Comparison of ENCODE assay signal across 1 cellular context in the genomic region with DNA sequence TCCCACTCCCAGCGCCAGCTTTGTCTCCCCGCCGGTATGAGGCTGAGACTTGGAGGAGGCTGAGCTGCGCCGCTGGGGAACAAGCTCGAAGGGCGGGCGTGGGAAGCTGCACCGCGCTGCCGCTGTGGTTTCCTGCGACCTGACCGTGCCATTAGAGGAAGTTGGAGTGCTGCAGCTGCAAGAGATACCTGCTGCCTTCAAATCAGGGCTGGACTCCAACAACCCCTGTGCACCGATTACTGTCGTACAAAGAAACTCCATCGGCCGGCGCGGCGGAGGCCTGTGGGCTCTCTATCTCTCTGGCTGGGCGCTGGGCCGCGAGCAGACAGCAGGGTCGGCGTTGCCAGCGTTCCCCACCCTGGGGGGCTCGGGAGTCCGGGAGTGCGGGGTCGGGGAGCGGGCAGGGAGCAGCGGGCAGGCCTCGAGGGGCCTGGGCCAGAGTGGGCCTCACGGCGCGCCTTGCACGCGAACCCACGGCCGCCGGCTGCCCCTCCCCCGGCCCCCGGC.
A peak's percentile ranks its signal among the peaks of the same experiment; 100 is the strongest.
TF ChIP-seq lines count a peak whose summit lies in the region.

No MANE protein-coding gene starts in this region.

TF ChIP-seq in HepG2, 621 proteins besides CTCF, POLR2A, EP300 and RAD21 (continued from another document and continues in another):
- TF ChIP-seq ZNF784 (CRISPR knock-in tag; IDR thresholded peaks at IDR 0.05; ENCODE audit: borderline replicate concordance) (peak; percentile 30; the same call in 1 of the 2 replicates), POGK (CRISPR knock-in tag; conservative IDR thresholded peaks at IDR 0.05) (0 out of 2 replicates have a peak, but pooled peaks have one; percentile 1), MATR3 (CRISPR knock-in tag; IDR thresholded peaks at IDR 0.05) (no peak), ZNF18 (CRISPR knock-in tag; IDR thresholded peaks at IDR 0.05; ENCODE audit: insufficient replicate concordance) (no peak), ZNF136 (CRISPR knock-in tag; IDR thresholded peaks at IDR 0.05; ENCODE audit: low read depth) (no peak; the same call in 1 of the 2 replicates), KAT7 (CRISPR knock-in tag; IDR thresholded peaks at IDR 0.05; ENCODE audit: borderline replicate concordance) (peak; percentile 46), CAMTA2 (CRISPR knock-in tag; IDR thresholded peaks at IDR 0.05; ENCODE audit: borderline replicate concordance) (peak; percentile 58; the same call in 1 of the 2 replicates), ZNF451 (CRISPR knock-in tag; IDR thresholded peaks at IDR 0.05) (no peak), TEAD3 (CRISPR knock-in tag; optimal IDR thresholded peaks at IDR 0.05; ENCODE audit: borderline replicate concordance) (peak; percentile 44), ZNF331 (CRISPR knock-in tag; IDR thresholded peaks at IDR 0.05) (0 out of 2 replicates have a peak, but pooled peaks have one; percentile 22), ZZZ3 (CRISPR knock-in tag; IDR thresholded peaks at IDR 0.05; ENCODE audit: borderline replicate concordance) (0 out of 2 replicates have a peak, but pooled peaks have one; percentile 21), ZBTB25 (CRISPR knock-in tag; IDR thresholded peaks at IDR 0.05) (0 out of 2 replicates have a peak, but pooled peaks have one; percentile 3), ZNF616 (CRISPR knock-in tag; IDR thresholded peaks at IDR 0.05; ENCODE audit: low read depth) (0 out of 2 replicates have a peak, but pooled peaks have one; percentile 17), ZNF207 (IDR thresholded peaks at IDR 0.05; ENCODE audit: borderline replicate concordance) (no peak), NFE2L1 (CRISPR knock-in tag; IDR thresholded peaks at IDR 0.05; ENCODE audit: borderline replicate concordance) (no peak), ZNF3 (CRISPR knock-in tag; IDR thresholded peaks at IDR 0.05) (no peak), E2F1 (CRISPR knock-in tag; IDR thresholded peaks at IDR 0.05) (peak; percentile 57), ATF7-NPFF (CRISPR knock-in tag; IDR thresholded peaks at IDR 0.05; ENCODE audit: low read depth) (0 out of 2 replicates have a peak, but pooled peaks have one; percentile 9), ZFP36L1 (CRISPR knock-in tag; IDR thresholded peaks at IDR 0.05) (no peak), ZMYM4 (CRISPR knock-in tag; IDR thresholded peaks at IDR 0.05) (no peak), SMAD3 (CRISPR knock-in tag; IDR thresholded peaks at IDR 0.05) (peak; percentile 22; the same call in 1 of the 2 replicates), FOXA1 (IDR thresholded peaks at IDR 0.05) (no peak), FOXA1 (CRISPR knock-in tag; IDR thresholded peaks at IDR 0.05) (no peak), IRF1 (CRISPR knock-in tag; IDR thresholded peaks at IDR 0.05; ENCODE audit: low read depth) (0 out of 2 replicates have a peak, but pooled peaks have one; percentile 33), MAX (IDR thresholded peaks at IDR 0.05) (peak; percentile 35; the same call in 1 of the 2 replicates), GABPB1 (CRISPR knock-in tag; IDR thresholded peaks at IDR 0.05) (peak; percentile 35; the same call in 1 of the 2 replicates), YY1 (IDR thresholded peaks at IDR 0.05; ENCODE audit: insufficient read depth, insufficient replicate concordance, low read depth, low read length) (no peak), ZNF430 (CRISPR knock-in tag; IDR thresholded peaks at IDR 0.05) (no peak), ZSCAN22 (CRISPR knock-in tag; IDR thresholded peaks at IDR 0.05) (no peak), ZNF713 (CRISPR knock-in tag; IDR thresholded peaks at IDR 0.05) (0 out of 2 replicates have a peak, but pooled peaks have one; percentile 59), GLI4 (CRISPR knock-in tag; IDR thresholded peaks at IDR 0.05; ENCODE audit: borderline replicate concordance) (no peak), ZSCAN21 (CRISPR knock-in tag; IDR thresholded peaks at IDR 0.05; ENCODE audit: borderline replicate concordance) (no peak), SYNCRIP (IDR thresholded peaks at IDR 0.05; ENCODE audit: insufficient read depth, low read depth, low read length) (no peak), BCL6 (CRISPR knock-in tag; IDR thresholded peaks at IDR 0.05) (0 out of 2 replicates have a peak, but pooled peaks have one; percentile 11), HIVEP1 (CRISPR knock-in tag; IDR thresholded peaks at IDR 0.05) (peak; percentile 73), ZNF33B (CRISPR knock-in tag; IDR thresholded peaks at IDR 0.05) (no peak; the same call in 1 of the 2 replicates), CBX2 (IDR thresholded peaks at IDR 0.05; ENCODE audit: low read depth, low read length) (no peak), CBX2 (CRISPR knock-in tag; IDR thresholded peaks at IDR 0.05; ENCODE audit: low read depth) (0 out of 2 replicates have a peak, but pooled peaks have one; percentile 8), NR0B2 (CRISPR knock-in tag; IDR thresholded peaks at IDR 0.05) (peak; percentile 59), ELF3 (CRISPR knock-in tag; IDR thresholded peaks at IDR 0.05) (peak; percentile 1; the same call in 1 of the 2 replicates), NONO (IDR thresholded peaks at IDR 0.05) (no peak), NONO (CRISPR knock-in tag; conservative IDR thresholded peaks at IDR 0.05) (0 out of 2 replicates have a peak, but pooled peaks have one; percentile 4), TAF1 (CRISPR knock-in tag; IDR thresholded peaks at IDR 0.05) (peak; percentile 49), ZSCAN30 (CRISPR knock-in tag; IDR thresholded peaks at IDR 0.05) (0 out of 2 replicates have a peak, but pooled peaks have one; percentile 28), ZNF615 (CRISPR knock-in tag; IDR thresholded peaks at IDR 0.05; ENCODE audit: borderline replicate concordance) (0 out of 2 replicates have a peak, but pooled peaks have one; percentile 27), ZNF180 (CRISPR knock-in tag; IDR thresholded peaks at IDR 0.05; ENCODE audit: borderline replicate concordance, low read depth) (no peak), ZNF274 (CRISPR knock-in tag; IDR thresholded peaks at IDR 0.05) (no peak), ARHGAP35 (CRISPR knock-in tag; IDR thresholded peaks at IDR 0.05; ENCODE audit: borderline replicate concordance) (no peak; the same call in 1 of the 2 replicates)
- TF ChIP-seq, protein P1, sequence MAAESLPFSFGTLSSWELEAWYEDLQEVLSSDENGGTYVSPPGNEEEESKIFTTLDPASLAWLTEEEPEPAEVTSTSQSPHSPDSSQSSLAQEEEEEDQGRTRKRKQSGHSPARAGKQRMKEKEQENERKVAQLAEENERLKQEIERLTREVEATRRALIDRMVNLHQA (CRISPR knock-in tag; IDR thresholded peaks at IDR 0.05), result no peak
- TF ChIP-seq, protein P2, sequence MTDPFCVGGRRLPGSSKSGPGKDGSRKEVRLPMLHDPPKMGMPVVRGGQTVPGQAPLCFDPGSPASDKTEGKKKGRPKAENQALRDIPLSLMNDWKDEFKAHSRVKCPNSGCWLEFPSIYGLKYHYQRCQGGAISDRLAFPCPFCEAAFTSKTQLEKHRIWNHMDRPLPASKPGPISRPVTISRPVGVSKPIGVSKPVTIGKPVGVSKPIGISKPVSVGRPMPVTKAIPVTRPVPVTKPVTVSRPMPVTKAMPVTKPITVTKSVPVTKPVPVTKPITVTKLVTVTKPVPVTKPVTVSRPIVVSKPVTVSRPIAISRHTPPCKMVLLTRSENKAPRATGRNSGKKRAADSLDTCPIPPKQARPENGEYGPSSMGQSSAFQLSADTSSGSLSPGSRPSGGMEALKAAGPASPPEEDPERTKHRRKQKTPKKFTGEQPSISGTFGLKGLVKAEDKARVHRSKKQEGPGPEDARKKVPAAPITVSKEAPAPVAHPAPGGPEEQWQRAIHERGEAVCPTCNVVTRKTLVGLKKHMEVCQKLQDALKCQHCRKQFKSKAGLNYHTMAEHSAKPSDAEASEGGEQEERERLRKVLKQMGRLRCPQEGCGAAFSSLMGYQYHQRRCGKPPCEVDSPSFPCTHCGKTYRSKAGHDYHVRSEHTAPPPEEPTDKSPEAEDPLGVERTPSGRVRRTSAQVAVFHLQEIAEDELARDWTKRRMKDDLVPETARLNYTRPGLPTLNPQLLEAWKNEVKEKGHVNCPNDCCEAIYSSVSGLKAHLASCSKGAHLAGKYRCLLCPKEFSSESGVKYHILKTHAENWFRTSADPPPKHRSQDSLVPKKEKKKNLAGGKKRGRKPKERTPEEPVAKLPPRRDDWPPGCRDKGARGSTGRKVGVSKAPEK (CRISPR knock-in tag; IDR thresholded peaks at IDR 0.05; ENCODE audit: borderline replicate concordance), result 0 out of 2 replicates have a peak, but pooled peaks have one; percentile 75
- TF ChIP-seq, protein P3, sequence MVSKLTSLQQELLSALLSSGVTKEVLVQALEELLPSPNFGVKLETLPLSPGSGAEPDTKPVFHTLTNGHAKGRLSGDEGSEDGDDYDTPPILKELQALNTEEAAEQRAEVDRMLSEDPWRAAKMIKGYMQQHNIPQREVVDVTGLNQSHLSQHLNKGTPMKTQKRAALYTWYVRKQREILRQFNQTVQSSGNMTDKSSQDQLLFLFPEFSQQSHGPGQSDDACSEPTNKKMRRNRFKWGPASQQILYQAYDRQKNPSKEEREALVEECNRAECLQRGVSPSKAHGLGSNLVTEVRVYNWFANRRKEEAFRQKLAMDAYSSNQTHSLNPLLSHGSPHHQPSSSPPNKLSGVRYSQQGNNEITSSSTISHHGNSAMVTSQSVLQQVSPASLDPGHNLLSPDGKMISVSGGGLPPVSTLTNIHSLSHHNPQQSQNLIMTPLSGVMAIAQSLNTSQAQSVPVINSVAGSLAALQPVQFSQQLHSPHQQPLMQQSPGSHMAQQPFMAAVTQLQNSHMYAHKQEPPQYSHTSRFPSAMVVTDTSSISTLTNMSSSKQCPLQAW (CRISPR knock-in tag; IDR thresholded peaks at IDR 0.05), result no peak
- TF ChIP-seq, protein P4, sequence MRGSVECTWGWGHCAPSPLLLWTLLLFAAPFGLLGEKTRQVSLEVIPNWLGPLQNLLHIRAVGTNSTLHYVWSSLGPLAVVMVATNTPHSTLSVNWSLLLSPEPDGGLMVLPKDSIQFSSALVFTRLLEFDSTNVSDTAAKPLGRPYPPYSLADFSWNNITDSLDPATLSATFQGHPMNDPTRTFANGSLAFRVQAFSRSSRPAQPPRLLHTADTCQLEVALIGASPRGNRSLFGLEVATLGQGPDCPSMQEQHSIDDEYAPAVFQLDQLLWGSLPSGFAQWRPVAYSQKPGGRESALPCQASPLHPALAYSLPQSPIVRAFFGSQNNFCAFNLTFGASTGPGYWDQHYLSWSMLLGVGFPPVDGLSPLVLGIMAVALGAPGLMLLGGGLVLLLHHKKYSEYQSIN (CRISPR knock-in tag; IDR thresholded peaks at IDR 0.05; ENCODE audit: borderline replicate concordance), result no peak
